In genomic region chr7:124032369-124033092, GRCh38 we compare ENCODE assay signal across 1 cellular context.
TF ChIP-seq lines count a peak whose summit lies in the region.

Gene TMEM229A, minus strand, starts transcription at chr7:124033067. Its CDS starts 64 bp downstream, at chr7:124033003.

TF ChIP-seq in GM23338, 12 proteins besides CTCF, POLR2A, EP300 and RAD21 (continued from another document):
- TF ChIP-seq, protein P1, sequence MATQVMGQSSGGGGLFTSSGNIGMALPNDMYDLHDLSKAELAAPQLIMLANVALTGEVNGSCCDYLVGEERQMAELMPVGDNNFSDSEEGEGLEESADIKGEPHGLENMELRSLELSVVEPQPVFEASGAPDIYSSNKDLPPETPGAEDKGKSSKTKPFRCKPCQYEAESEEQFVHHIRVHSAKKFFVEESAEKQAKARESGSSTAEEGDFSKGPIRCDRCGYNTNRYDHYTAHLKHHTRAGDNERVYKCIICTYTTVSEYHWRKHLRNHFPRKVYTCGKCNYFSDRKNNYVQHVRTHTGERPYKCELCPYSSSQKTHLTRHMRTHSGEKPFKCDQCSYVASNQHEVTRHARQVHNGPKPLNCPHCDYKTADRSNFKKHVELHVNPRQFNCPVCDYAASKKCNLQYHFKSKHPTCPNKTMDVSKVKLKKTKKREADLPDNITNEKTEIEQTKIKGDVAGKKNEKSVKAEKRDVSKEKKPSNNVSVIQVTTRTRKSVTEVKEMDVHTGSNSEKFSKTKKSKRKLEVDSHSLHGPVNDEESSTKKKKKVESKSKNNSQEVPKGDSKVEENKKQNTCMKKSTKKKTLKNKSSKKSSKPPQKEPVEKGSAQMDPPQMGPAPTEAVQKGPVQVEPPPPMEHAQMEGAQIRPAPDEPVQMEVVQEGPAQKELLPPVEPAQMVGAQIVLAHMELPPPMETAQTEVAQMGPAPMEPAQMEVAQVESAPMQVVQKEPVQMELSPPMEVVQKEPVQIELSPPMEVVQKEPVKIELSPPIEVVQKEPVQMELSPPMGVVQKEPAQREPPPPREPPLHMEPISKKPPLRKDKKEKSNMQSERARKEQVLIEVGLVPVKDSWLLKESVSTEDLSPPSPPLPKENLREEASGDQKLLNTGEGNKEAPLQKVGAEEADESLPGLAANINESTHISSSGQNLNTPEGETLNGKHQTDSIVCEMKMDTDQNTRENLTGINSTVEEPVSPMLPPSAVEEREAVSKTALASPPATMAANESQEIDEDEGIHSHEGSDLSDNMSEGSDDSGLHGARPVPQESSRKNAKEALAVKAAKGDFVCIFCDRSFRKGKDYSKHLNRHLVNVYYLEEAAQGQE (IDR thresholded peaks at IDR 0.05; ENCODE audit: unreplicated experiment) = peak; percentile 59
- TF ChIP-seq EZH2phosphoT487 (IDR thresholded peaks at IDR 0.05; ENCODE audit: unreplicated experiment) = no peak
- no peak for TF ChIP-seq POLR2AphosphoS5 (IDR thresholded peaks at IDR 0.05; ENCODE audit: low read depth)
- no peak for TF ChIP-seq CREB1 (CRISPR knock-in tag; IDR thresholded peaks at IDR 0.05; ENCODE audit: low read depth)
